ENCODE assay signal across 7 cellular contexts in genomic region chr10:114402871-114403544, GRCh38. TPM values are rescaled to one million over a fixed set of nuclear protein-coding genes. Genes with fewer than 3 reads are reported as not detected.
DNase-seq lines count a peak whose midpoint lies in the region; ATAC-seq and TF ChIP-seq lines count a peak whose summit lies in the region.

No MANE protein-coding gene starts in this region.

- no peaks in the 10 kb centered on the region for H3F3A ChIP-seq in MM.1S (ENCODE audit: insufficient read depth, low read length)

- H3K9ac ChIP-seq in MM.1S (ENCODE audit: low read length) (no peak overlapping the region), Karpas-422 (ENCODE audit: low read length) (no peak overlapping the region)

- TF ChIP-seq POLR2A in right lobe of liver (IDR thresholded peaks at IDR 0.05) (no peak), suprapubic skin (IDR thresholded peaks at IDR 0.05) (no peak)

- no peaks in the 10 kb centered on the region for H3K9me3 ChIP-seq in MM.1S (replicated peaks; ENCODE audit: insufficient read depth, low read length)
- H3K9me3 ChIP-seq in right lobe of liver, result no peaks in the 10 kb centered on the region
- H3K9me3 ChIP-seq in suprapubic skin, result no peaks in the 10 kb centered on the region
- no peaks in the 10 kb centered on the region for H3K9me3 ChIP-seq in Karpas-422 (ENCODE audit: low read length)

- TF ChIP-seq CTCF in MM.1S (IDR thresholded peaks at IDR 0.05; ENCODE audit: low read length) (no peak), right lobe of liver (IDR thresholded peaks at IDR 0.05) (no peak), suprapubic skin (IDR thresholded peaks at IDR 0.05) (no peak)

- H3K36me3 ChIP-seq in MM.1S (replicated peaks; ENCODE audit: insufficient read depth, low read length), result no peaks in the 10 kb centered on the region
- H3K36me3 ChIP-seq in right lobe of liver, result no peaks in the 10 kb centered on the region
- H3K36me3 ChIP-seq in suprapubic skin, result no peaks in the 10 kb centered on the region
- no peaks in the 10 kb centered on the region for H3K36me3 ChIP-seq in Karpas-422 (ENCODE audit: insufficient read depth, low read length)

- no peak for TF ChIP-seq EP300 in suprapubic skin (IDR thresholded peaks at IDR 0.05)

- H3K4me1 ChIP-seq in MM.1S (ENCODE audit: low read length) (no peaks in the 10 kb centered on the region), right lobe of liver (peaks cover 0 to 13% (median 0%) of the 10 kb centered on the region in 4 donors), suprapubic skin (peaks cover 50% of the 10 kb centered on the region), Karpas-422 (ENCODE audit: low read length) (no peaks in the 10 kb centered on the region)

- 10% methylated on average over 13 of the region's 17 CpGs for WGBS in right lobe of liver (ENCODE audit: insufficient coverage, low coverage, low lambda C conversion rate, missing lambda C conversion rate)
- WGBS in suprapubic skin, result 20% methylated on average over 17 of the region's 17 CpGs

- H3K27ac ChIP-seq in MM.1S (ENCODE audit: low read length) (no peak overlapping the region), caudate nucleus (ENCODE audit: low read depth, low read length) (peak overlapping the region; percentile 1), right lobe of liver (no peak overlapping the region), suprapubic skin (peak overlapping the region; percentile 36), Karpas-422 (ENCODE audit: low read length) (no peak overlapping the region)

- H3K27me3 ChIP-seq in MM.1S (replicated peaks; ENCODE audit: insufficient read depth, low read length), result no peaks in the 10 kb centered on the region; the same call in 1 of the 2 replicates
- H3K27me3 ChIP-seq in right lobe of liver, result peaks cover 0 to 14% of the 10 kb centered on the region in 2 donors
- H3K27me3 ChIP-seq in suprapubic skin, result peaks cover 5% of the 10 kb centered on the region
- H3K27me3 ChIP-seq in Karpas-422 (ENCODE audit: low read length), result no peaks in the 10 kb centered on the region

- no peaks in the 10 kb centered on the region for H4K20me1 ChIP-seq in MM.1S (ENCODE audit: insufficient read depth, low read length)
- no peaks in the 10 kb centered on the region for H4K20me1 ChIP-seq in Karpas-422 (ENCODE audit: insufficient read depth, low read depth, low read length)

- no peak overlapping the region for H3K4me3 ChIP-seq in MM.1S (ENCODE audit: low read length)
- peak overlapping the region; percentile 20 to 51 (median 39) for H3K4me3 ChIP-seq in right lobe of liver
- peak overlapping the region; percentile 63 for H3K4me3 ChIP-seq in suprapubic skin
- no peak overlapping the region for H3K4me3 ChIP-seq in Karpas-422 (ENCODE audit: low read length)

- H3K4me2 ChIP-seq in MM.1S (ENCODE audit: low read depth, low read length) (peak overlapping the region; percentile 31; the same call in 1 of the 2 replicates), Karpas-422 (ENCODE audit: low read depth, low read length, poor library complexity, severe bottlenecking) (no peak overlapping the region)

- DNase-seq in MM.1S, result no peak
- no peak for DNase-seq in caudate nucleus (lab: John Stamatoyannopoulos, UW)
- DNase-seq in right lobe of liver, result no peak
- no peak for DNase-seq in suprapubic skin (ENCODE audit: low spot score in 2 of 2)
- no peak for DNase-seq in Karpas-422
- DNase-seq in cortex of kidney (lab: John Stamatoyannopoulos, UW), result no peak

- ATAC-seq in right lobe of liver (no peak), HG03196 (IDR thresholded peaks at IDR 0.05; ENCODE audit: unreplicated experiment) (no peak)

- H3K79me2 ChIP-seq in MM.1S (ENCODE audit: low read length) (no peaks in the 10 kb centered on the region), Karpas-422 (ENCODE audit: low read length) (no peaks in the 10 kb centered on the region)

- intact Hi-C loops in right lobe of liver (cut with DNase I), result no loop called here

- no peaks in the 10 kb centered on the region for H3K9me2 ChIP-seq in MM.1S (replicated peaks; ENCODE audit: insufficient read depth, low read length)
- H3K9me2 ChIP-seq in Karpas-422 (replicated peaks; ENCODE audit: insufficient read depth, low read length), result no peaks in the 10 kb centered on the region

- H2AFZ ChIP-seq in MM.1S (ENCODE audit: low read length), result no peak overlapping the region
- no peak overlapping the region for H2AFZ ChIP-seq in Karpas-422 (ENCODE audit: low read length)

RNA-seq across cellular contexts. Expression of gene AFAP1L2, which starts 1.3 kb away (rescaled TPM):
- total RNA-seq in right lobe of liver (1 to 10 TPM in 4 of 6 experiments, under 1 TPM in 2; 0.50 to 2.2 (median 1.1) TPM), suprapubic skin (10 to 100 TPM; 10.8 to 32.0 (median 15.7) TPM)
- total RNA-seq in Karpas-422 (2014; rRNA removed; shearing (Covaris generic); ENCODE audit: low replicate concordance), result 2.0 and 4.4 TPM in 2 replicates

Comparison
In these comparisons a context has a peak if more than half of its experiments do, and no peak if none do; other contexts are left out.
1. H3K27ac ChIP-seq: peak in caudate nucleus (single experiment) and suprapubic skin (single experiment); none in MM.1S (single experiment), right lobe of liver (0 of 3) and Karpas-422 (single experiment).
2. H3K4me3 ChIP-seq: peak in right lobe of liver (3 of 3) and suprapubic skin (single experiment); none in MM.1S (single experiment) and Karpas-422 (single experiment).